In genomic region chrX:65948103-65948502, GRCh38 we compare ENCODE assay signal across 11 cellular contexts.
"Had no signal": no experiment of that assay in that cellular context is flagged by ENCODE, and none has a peak within 500 bp of the region (broad histone marks: within the 10 kb centered on the region; RNA-seq: fewer than 3 reads in every experiment).

No MANE protein-coding gene starts in this region.

- FAIRE-seq: H1, H54 had no signal

- H3K36me3 ChIP-seq: HAP-1 had no signal

- H3K27ac Mint-ChIP-seq: GM23338, H9, HFFc6 had no signal

- H3K4me1 Mint-ChIP-seq: GM23338, H9 had no signal

- DNase-seq: GM23248, GOT3, H7, H9, HCEC 1CT, HFFc6 had no signal

- H2AFZ ChIP-seq: GM23248, GM23338 had no signal

- H3K4me2 ChIP-seq: GM23338 had no signal

- H3K9ac ChIP-seq: GM23248 had no signal

- H3K4me3 ChIP-seq: GM23248, GM23338, HAP-1 had no signal

- H3K9me3 ChIP-seq: HAP-1 had no signal

- H3K4me3 Mint-ChIP-seq: GM23338, H9, HFFc6 had no signal

- H3K9me3 Mint-ChIP-seq: HFFc6 had no signal

- H3K27ac ChIP-seq: GM23248 had no signal

- H3K4me1 ChIP-seq: HAP-1 had no signal

- ATAC-seq: GM23338, HCT116 had no signal
